ENCODE assay signal across 18 cellular contexts in the genomic region with DNA sequence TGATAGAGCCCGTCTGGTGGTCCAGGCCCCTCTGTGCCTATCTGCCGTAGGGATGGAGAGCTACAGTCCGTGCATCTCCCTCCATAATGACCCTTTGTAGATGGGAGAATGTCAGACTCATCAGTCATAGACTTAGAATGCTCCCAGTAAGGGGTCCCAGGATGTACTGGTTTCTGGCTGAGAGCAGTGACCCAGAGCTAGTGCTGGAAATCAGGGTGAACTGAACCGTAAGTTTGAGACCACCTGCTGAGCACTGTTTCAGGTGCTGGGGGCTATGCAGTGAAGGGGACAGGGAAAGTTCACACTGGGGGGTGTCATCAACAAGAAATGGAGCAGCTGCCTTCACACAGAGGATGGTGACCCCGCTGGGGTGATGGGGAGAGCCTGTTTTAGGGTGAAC. TPM values are rescaled to one million over a fixed set of nuclear protein-coding genes. Genes with fewer than 3 reads are reported as not detected.
"Had no signal": no experiment of that assay in that cellular context is flagged by ENCODE, and none has a peak within 500 bp of the region (broad histone marks: within the 10 kb centered on the region; RNA-seq: fewer than 3 reads in every experiment).

No MANE protein-coding gene starts in this region.

- ATAC-seq: foreskin keratinocyte had no signal

- H3K9me3 Mint-ChIP-seq: activated T-cell treated with anti-CD3 and anti-CD28 coated beads, Interleukin-2, amount 50 U/mL, for 24 hours; naive B cell; stimulated activated naive CD8-positive, alpha-beta T cell treated with anti-CD3 and anti-CD28 coated beads, Interleukin-15, Interleukin-2, amounts not matched to agents 100 ng/mL and 50 ng/mL, for 24 hours had no signal

- H3K27ac Mint-ChIP-seq: activated naive CD8-positive, alpha-beta T cell; activated T-cell treated with anti-CD3 and anti-CD28 coated beads, Interleukin-2, amount 50 U/mL, for 24 hours; stimulated activated naive CD8-positive, alpha-beta T cell treated with anti-CD3 and anti-CD28 coated beads, Interleukin-15, Interleukin-2, amounts not matched to agents 100 ng/mL and 50 ng/mL, for 24 hours had no signal

- H3K4me1 ChIP-seq: foreskin keratinocyte, prostate gland had no signal

- H3K36me3 Mint-ChIP-seq: activated naive CD8-positive, alpha-beta T cell; naive B cell had no signal

- H3K4me2 ChIP-seq: hepatocyte had no signal

- DNase-seq: activated CD4-positive, alpha-beta T cell treated with anti-CD3 and anti-CD28 coated beads, Interleukin-2, amount 50 U/mL, for 1 hour; activated CD4-positive, CD25-positive, alpha-beta regulatory T cell; activated effector memory CD4-positive, alpha-beta T cell treated with anti-CD3 and anti-CD28 coated beads, Interleukin-2, amount 50 U/mL, for 16 hours; activated T-cell treated with anti-CD3 and anti-CD28 coated beads, Interleukin-2, amount 50 U/mL, for 24 hours; foreskin keratinocyte; naive B cell; occipital lobe; sigmoid colon; stimulated activated CD4-positive, alpha-beta T cell treated with anti-CD3 and anti-CD28 coated beads, Interleukin-12 subunit alpha, Interleukin-12 subunit beta, amount 100 ng/mL, for 4 hours had no signal

- H3K27ac ChIP-seq: foreskin keratinocyte, hepatocyte, prostate gland, tibial artery had no signal

- H3K27me3 ChIP-seq: foreskin keratinocyte, hepatocyte had no signal

- H3K9me3 ChIP-seq: esophagus muscularis mucosa, prostate gland, sigmoid colon, tibial artery had no signal

- H3K4me3 ChIP-seq: esophagus muscularis mucosa, hepatocyte, lung, prostate gland, sigmoid colon, tibial artery had no signal

- H3K4me3 Mint-ChIP-seq: activated naive CD8-positive, alpha-beta T cell; activated T-cell treated with anti-CD3 and anti-CD28 coated beads, Interleukin-2, amount 50 U/mL, for 24 hours; stimulated activated naive CD8-positive, alpha-beta T cell treated with anti-CD3 and anti-CD28 coated beads, Interleukin-15, Interleukin-2, amounts not matched to agents 100 ng/mL and 50 ng/mL, for 24 hours had no signal

- H2AFZ ChIP-seq: hepatocyte had no signal

- H3K79me2 ChIP-seq: hepatocyte had no signal

- H3K36me3 ChIP-seq: esophagus muscularis mucosa, prostate gland, sigmoid colon, tibial artery had no signal

RNA-seq across cellular contexts. Expression of a gene that starts 34.1 kb away (rescaled TPM):
- total RNA-seq: foreskin keratinocyte; kidney epithelial cell; T-helper 2 cell treated with Interferon-gamma antibody and Interleukin-4, amounts not matched to agents 100 ng/mL and 5 ng/mL, for 36 hours had no signal
